Comparison of ENCODE assay signal across 1 cellular context in the genomic region with DNA sequence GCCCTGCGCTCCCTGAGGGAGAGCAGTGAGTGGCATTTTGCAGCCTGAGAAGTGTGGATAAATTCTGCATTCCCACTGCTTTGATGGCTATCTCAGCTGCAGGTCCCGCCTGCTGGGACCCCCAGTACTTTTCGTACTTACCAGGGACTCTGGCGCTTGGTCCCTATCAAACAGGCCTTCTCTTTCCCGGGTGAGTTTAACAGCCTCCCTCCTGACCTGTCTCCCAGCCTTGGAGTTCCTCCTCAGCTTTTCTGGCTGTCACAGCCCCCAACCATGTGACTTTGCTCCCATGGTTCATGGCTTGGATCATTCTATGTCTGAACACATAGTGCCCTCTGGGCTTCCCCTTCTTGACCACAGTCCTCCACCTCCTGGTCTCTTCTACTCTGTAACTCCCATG.
TF ChIP-seq lines count a peak whose summit lies in the region.

No MANE protein-coding gene starts in this region.

TF ChIP-seq in WTC11, 78 proteins besides CTCF, POLR2A, EP300 and RAD21 (continued from another document):
- TF ChIP-seq ZNF317 (CRISPR knock-in tag; IDR thresholded peaks at IDR 0.05; ENCODE audit: borderline replicate concordance, low read depth) (no peak), RELA (CRISPR knock-in tag; IDR thresholded peaks at IDR 0.05; ENCODE audit: borderline replicate concordance) (no peak), ZBTB21 (CRISPR knock-in tag; IDR thresholded peaks at IDR 0.05; ENCODE audit: borderline replicate concordance) (no peak), ZNF396 (CRISPR knock-in tag; IDR thresholded peaks at IDR 0.05; ENCODE audit: borderline replicate concordance) (no peak), ETV6 (CRISPR knock-in tag; IDR thresholded peaks at IDR 0.05) (no peak), ATF1 (CRISPR knock-in tag; IDR thresholded peaks at IDR 0.05) (no peak), CREM (CRISPR knock-in tag; IDR thresholded peaks at IDR 0.05) (no peak)
- TF ChIP-seq, protein P1, sequence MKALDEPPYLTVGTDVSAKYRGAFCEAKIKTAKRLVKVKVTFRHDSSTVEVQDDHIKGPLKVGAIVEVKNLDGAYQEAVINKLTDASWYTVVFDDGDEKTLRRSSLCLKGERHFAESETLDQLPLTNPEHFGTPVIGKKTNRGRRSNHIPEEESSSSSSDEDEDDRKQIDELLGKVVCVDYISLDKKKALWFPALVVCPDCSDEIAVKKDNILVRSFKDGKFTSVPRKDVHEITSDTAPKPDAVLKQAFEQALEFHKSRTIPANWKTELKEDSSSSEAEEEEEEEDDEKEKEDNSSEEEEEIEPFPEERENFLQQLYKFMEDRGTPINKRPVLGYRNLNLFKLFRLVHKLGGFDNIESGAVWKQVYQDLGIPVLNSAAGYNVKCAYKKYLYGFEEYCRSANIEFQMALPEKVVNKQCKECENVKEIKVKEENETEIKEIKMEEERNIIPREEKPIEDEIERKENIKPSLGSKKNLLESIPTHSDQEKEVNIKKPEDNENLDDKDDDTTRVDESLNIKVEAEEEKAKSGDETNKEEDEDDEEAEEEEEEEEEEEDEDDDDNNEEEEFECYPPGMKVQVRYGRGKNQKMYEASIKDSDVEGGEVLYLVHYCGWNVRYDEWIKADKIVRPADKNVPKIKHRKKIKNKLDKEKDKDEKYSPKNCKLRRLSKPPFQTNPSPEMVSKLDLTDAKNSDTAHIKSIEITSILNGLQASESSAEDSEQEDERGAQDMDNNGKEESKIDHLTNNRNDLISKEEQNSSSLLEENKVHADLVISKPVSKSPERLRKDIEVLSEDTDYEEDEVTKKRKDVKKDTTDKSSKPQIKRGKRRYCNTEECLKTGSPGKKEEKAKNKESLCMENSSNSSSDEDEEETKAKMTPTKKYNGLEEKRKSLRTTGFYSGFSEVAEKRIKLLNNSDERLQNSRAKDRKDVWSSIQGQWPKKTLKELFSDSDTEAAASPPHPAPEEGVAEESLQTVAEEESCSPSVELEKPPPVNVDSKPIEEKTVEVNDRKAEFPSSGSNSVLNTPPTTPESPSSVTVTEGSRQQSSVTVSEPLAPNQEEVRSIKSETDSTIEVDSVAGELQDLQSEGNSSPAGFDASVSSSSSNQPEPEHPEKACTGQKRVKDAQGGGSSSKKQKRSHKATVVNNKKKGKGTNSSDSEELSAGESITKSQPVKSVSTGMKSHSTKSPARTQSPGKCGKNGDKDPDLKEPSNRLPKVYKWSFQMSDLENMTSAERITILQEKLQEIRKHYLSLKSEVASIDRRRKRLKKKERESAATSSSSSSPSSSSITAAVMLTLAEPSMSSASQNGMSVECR (CRISPR knock-in tag; IDR thresholded peaks at IDR 0.05; ENCODE audit: borderline replicate concordance), result no peak
